Comparison of ENCODE assay signal across 20 cellular contexts in the genomic region with DNA sequence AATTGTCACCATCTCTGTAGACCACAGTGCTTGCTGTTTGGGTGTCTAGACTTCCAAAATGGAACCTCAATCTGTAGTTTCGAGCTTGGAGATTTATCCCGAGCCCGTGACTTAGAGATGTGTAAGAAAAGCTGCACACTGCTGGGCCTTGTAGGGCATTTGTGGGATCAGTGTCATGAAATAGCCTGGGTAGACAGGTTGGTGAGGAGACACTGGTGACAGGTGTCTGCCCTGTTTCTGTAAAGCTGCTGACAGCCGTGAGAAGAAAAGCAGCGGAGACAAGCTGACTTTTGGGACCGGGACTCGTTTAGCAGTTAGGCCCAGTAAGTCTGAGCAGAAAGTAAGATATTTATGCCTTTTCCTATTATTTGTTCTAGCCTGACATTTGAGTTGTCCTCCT.
A peak's percentile ranks its signal among the peaks of the same experiment; 100 is the strongest.
DNase-seq lines count a peak whose midpoint lies in the region; ATAC-seq, FAIRE-seq and TF ChIP-seq lines count a peak whose summit lies in the region.
"Had no signal": no experiment of that assay in that cellular context is flagged by ENCODE, and none has a peak within 500 bp of the region (broad histone marks: within the 10 kb centered on the region; RNA-seq: fewer than 3 reads in every experiment).

No MANE protein-coding gene starts in this region.

- peaks cover 0 to 9% (median 8%) of the 10 kb centered on the region in 3 experiments for H3K36me3 ChIP-seq in naive thymus-derived CD4-positive, alpha-beta T cell (ENCODE audit: control insufficient read depth in 2 of 3, insufficient read depth in 3 of 3, low read length in 3 of 3)
- H3K36me3 ChIP-seq in sigmoid colon: no peaks in the 10 kb centered on the region
- H3K36me3 ChIP-seq: left lung, upper lobe of left lung had no signal

- POLR2A ChIA-PET in activated CD4-positive, alpha-beta T cell treated with anti-CD3 and anti-CD28 coated beads, Interleukin-2, amount 10 ng/mL, durations not matched to agents 7 days and 5 days (lab: Charles Lee): interaction anchor here (0.7 kb wide), 1 partner anchor 573 kb away, joined by 3 read pairs; no protein-coding TSS in a partner anchor
- POLR2A ChIA-PET in naive thymus-derived CD4-positive, alpha-beta T cell (lab: Charles Lee): interaction anchor here (0.8 to 36.7 kb wide), 7 partner anchors 9 to 77 kb away, joined by 3 to 709 read pairs (median 9); no protein-coding TSS in a partner anchor
- POLR2A ChIA-PET in HEK293T (lab: Yijun Ruan, JAX): no interaction called here

- peaks cover 0 to 4% of the 10 kb centered on the region in 2 donors for H3K4me1 ChIP-seq in naive thymus-derived CD4-positive, alpha-beta T cell (ENCODE audit: control insufficient read depth in 2 of 2, insufficient read depth in 2 of 2, low read length in 2 of 2)
- peaks cover 0 to 6% (median 0%) of the 10 kb centered on the region in 4 donors for H3K4me1 ChIP-seq in sigmoid colon
- H3K4me1 ChIP-seq: A549, left lung, parathyroid adenoma, upper lobe of left lung had no signal

- peak overlapping the region; percentile 85 for H3K4me3 Mint-ChIP-seq in activated CD4-positive, alpha-beta T cell treated with anti-CD3 and anti-CD28 coated beads, Interleukin-2, amount 10 ng/mL, durations not matched to agents 7 days and 5 days
- peak overlapping the region; percentile 88 for H3K4me3 Mint-ChIP-seq in activated T-helper 2 cell treated with anti-CD3 and anti-CD28 coated beads, Interferon-gamma antibody, Interleukin-2, Interleukin-4, amounts not matched to agents 10 μg/mL and 5 μg/mL and 100 μg/mL, durations not matched to agents 14 hours and 24 hours and 36 hours (ENCODE audit: low read depth)
- peak overlapping the region; percentile 79 to 96 (median 89) for H3K4me3 Mint-ChIP-seq in naive thymus-derived CD4-positive, alpha-beta T cell

- H3K4me3 ChIP-seq in naive thymus-derived CD4-positive, alpha-beta T cell (ENCODE audit: low read length): peak overlapping the region; percentile 67
- no peak overlapping the region for H3K4me3 ChIP-seq in sigmoid colon
- H3K4me3 ChIP-seq: A549, left lung, PC-9, upper lobe of left lung had no signal

- H3K27me3 ChIP-seq in naive thymus-derived CD4-positive, alpha-beta T cell (ENCODE audit: control insufficient read depth in 2 of 2, insufficient read depth in 2 of 2, low read length in 2 of 2): no peaks in the 10 kb centered on the region
- H3K27me3 ChIP-seq in sigmoid colon: no peaks in the 10 kb centered on the region
- H3K27me3 ChIP-seq: upper lobe of left lung had no signal

- DNase-seq in activated CD4-positive, alpha-beta T cell treated with anti-CD3 and anti-CD28 coated beads, Interleukin-2, amount 10 ng/mL, durations not matched to agents 7 days and 5 days: no peak
- DNase-seq in activated CD4-positive, alpha-beta T cell treated with anti-CD3 and anti-CD28 coated beads, Interleukin-2, amount 50 U/mL, for 4 hours: no peak
- DNase-seq in GM12892 (ENCODE audit: insufficient read length): no peak
- DNase-seq in activated T-helper 2 cell treated with anti-CD3 and anti-CD28 coated beads, Interferon-gamma antibody, Interleukin-2, Interleukin-4, amounts not matched to agents 10 μg/mL and 5 μg/mL and 100 μg/mL, durations not matched to agents 14 hours and 24 hours and 36 hours (ENCODE audit: low spot score): no peak
- no peak for DNase-seq in naive thymus-derived CD4-positive, alpha-beta T cell
- no peak for DNase-seq in sigmoid colon
- no peak for DNase-seq in HEK293T (ENCODE audit: extremely low spot score)
- DNase-seq: IMR-90, left lung, MV-4-11, NCI-H2029 treated with DMSO at 0.1 percent for 48 hours, NCI-H524 treated with DMSO at 0.1 percent for 48 hours, PC-9, SK-N-SH, small intestine, upper lobe of left lung had no signal

- no peak for TF ChIP-seq EP300 in sigmoid colon (IDR thresholded peaks at IDR 0.05)

- peak; percentile 83 for FAIRE-seq in GM12892 (lab: Jason Lieb, UNC)
- FAIRE-seq: A549, small intestine had no signal

- 86 to 94% methylated on average over 7 of the region's 7 CpGs for WGBS in sigmoid colon, 2 donors

- no peaks in the 10 kb centered on the region for H3K9me3 ChIP-seq in naive thymus-derived CD4-positive, alpha-beta T cell (ENCODE audit: control insufficient read depth in 2 of 3, low read length in 3 of 3)
- no peaks in the 10 kb centered on the region for H3K9me3 ChIP-seq in sigmoid colon
- H3K9me3 ChIP-seq: A549, left lung, SK-N-SH, upper lobe of left lung had no signal

- CTCF ChIA-PET in activated CD4-positive, alpha-beta T cell treated with anti-CD3 and anti-CD28 coated beads, Interleukin-2, amount 10 ng/mL, durations not matched to agents 7 days and 5 days (lab: Charles Lee): interaction anchor here (0.5 to 1.4 kb wide), 2 partner anchors 48 to 1061 kb away, joined by 3 to 4 read pairs; no protein-coding TSS in a partner anchor
- CTCF ChIA-PET in naive thymus-derived CD4-positive, alpha-beta T cell (lab: Charles Lee): no interaction called here
- CTCF ChIA-PET in HEK293T (lab: Yijun Ruan, JAX): interaction anchor here (1.2 to 1.4 kb wide), 2 partner anchors 14 to 104 kb away, joined by 3 read pairs; no protein-coding TSS in a partner anchor

- peaks cover 29% of the 10 kb centered on the region for H3K4me1 Mint-ChIP-seq in activated CD4-positive, alpha-beta T cell treated with anti-CD3 and anti-CD28 coated beads, Interleukin-2, amount 10 ng/mL, durations not matched to agents 7 days and 5 days
- H3K4me1 Mint-ChIP-seq in activated T-helper 2 cell treated with anti-CD3 and anti-CD28 coated beads, Interferon-gamma antibody, Interleukin-2, Interleukin-4, amounts not matched to agents 10 μg/mL and 5 μg/mL and 100 μg/mL, durations not matched to agents 14 hours and 24 hours and 36 hours (ENCODE audit: low read depth): peaks cover 49% of the 10 kb centered on the region
- peaks cover 6 to 58% (median 16%) of the 10 kb centered on the region in 7 donors for H3K4me1 Mint-ChIP-seq in naive thymus-derived CD4-positive, alpha-beta T cell

- peak overlapping the region; percentile 90 for H3K27ac ChIP-seq in naive thymus-derived CD4-positive, alpha-beta T cell (ENCODE audit: low read depth, low read length)
- no peak overlapping the region for H3K27ac ChIP-seq in sigmoid colon
- H3K27ac ChIP-seq: A549, foreskin keratinocyte, left lung, parathyroid adenoma, PC-9, upper lobe of left lung had no signal

- no peak for ATAC-seq in naive thymus-derived CD4-positive, alpha-beta T cell
- ATAC-seq in GM19397 (IDR thresholded peaks at IDR 0.05; ENCODE audit: unreplicated experiment): no peak
- ATAC-seq: A549, foreskin keratinocyte had no signal

- peaks cover 97% of the 10 kb centered on the region for H3K36me3 Mint-ChIP-seq in activated CD4-positive, alpha-beta T cell treated with anti-CD3 and anti-CD28 coated beads, Interleukin-2, amount 10 ng/mL, durations not matched to agents 7 days and 5 days (ENCODE audit: low read depth)
- peaks cover 93% of the 10 kb centered on the region for H3K36me3 Mint-ChIP-seq in activated T-helper 2 cell treated with anti-CD3 and anti-CD28 coated beads, Interferon-gamma antibody, Interleukin-2, Interleukin-4, amounts not matched to agents 10 μg/mL and 5 μg/mL and 100 μg/mL, durations not matched to agents 14 hours and 24 hours and 36 hours (ENCODE audit: low read depth)
- peaks cover 0 to 82% (median 35%) of the 10 kb centered on the region in 5 donors for H3K36me3 Mint-ChIP-seq in naive thymus-derived CD4-positive, alpha-beta T cell

- intact Hi-C loops in activated T-helper 2 cell treated with anti-CD3 and anti-CD28 coated beads, Interferon-gamma antibody, Interleukin-2, Interleukin-4, amounts not matched to agents 10 μg/mL and 5 μg/mL and 100 μg/mL, durations not matched to agents 14 hours and 24 hours and 36 hours (cut with micrococcal nuclease): loop anchor here (2.0 kb wide), 1 partner anchor 14 kb away; no protein-coding TSS in a partner anchor
- intact Hi-C loops in naive thymus-derived CD4-positive, alpha-beta T cell (cut with micrococcal nuclease): loop anchor here (2.0 to 10.0 kb wide), 7 partner anchors 171 to 626 kb away; no protein-coding TSS in a partner anchor
- intact Hi-C loops in sigmoid colon (cut with DNase I): no loop called here

- no peak; the same call in 1 of the 2 replicates for TF ChIP-seq POLR2A in GM12892 (IDR thresholded peaks at IDR 0.05; ENCODE audit: low read depth, low read length)
- no peak for TF ChIP-seq POLR2A in sigmoid colon (IDR thresholded peaks at IDR 0.05)

- peak overlapping the region; percentile 88 for H3K27ac Mint-ChIP-seq in activated CD4-positive, alpha-beta T cell treated with anti-CD3 and anti-CD28 coated beads, Interleukin-2, amount 10 ng/mL, durations not matched to agents 7 days and 5 days
- H3K27ac Mint-ChIP-seq in activated T-helper 2 cell treated with anti-CD3 and anti-CD28 coated beads, Interferon-gamma antibody, Interleukin-2, Interleukin-4, amounts not matched to agents 10 μg/mL and 5 μg/mL and 100 μg/mL, durations not matched to agents 14 hours and 24 hours and 36 hours: peak overlapping the region; percentile 98
- peak overlapping the region; percentile 90 to 97 (median 95) for H3K27ac Mint-ChIP-seq in naive thymus-derived CD4-positive, alpha-beta T cell

- no peaks in the 10 kb centered on the region for H3K27me3 Mint-ChIP-seq in activated CD4-positive, alpha-beta T cell treated with anti-CD3 and anti-CD28 coated beads, Interleukin-2, amount 10 ng/mL, durations not matched to agents 7 days and 5 days
- no peaks in the 10 kb centered on the region for H3K27me3 Mint-ChIP-seq in activated T-helper 2 cell treated with anti-CD3 and anti-CD28 coated beads, Interferon-gamma antibody, Interleukin-2, Interleukin-4, amounts not matched to agents 10 μg/mL and 5 μg/mL and 100 μg/mL, durations not matched to agents 14 hours and 24 hours and 36 hours (ENCODE audit: low read depth)
- no peaks in the 10 kb centered on the region for H3K27me3 Mint-ChIP-seq in naive thymus-derived CD4-positive, alpha-beta T cell

- H3K9me3 Mint-ChIP-seq in activated CD4-positive, alpha-beta T cell treated with anti-CD3 and anti-CD28 coated beads, Interleukin-2, amount 10 ng/mL, durations not matched to agents 7 days and 5 days: no peaks in the 10 kb centered on the region
- H3K9me3 Mint-ChIP-seq in activated T-helper 2 cell treated with anti-CD3 and anti-CD28 coated beads, Interferon-gamma antibody, Interleukin-2, Interleukin-4, amounts not matched to agents 10 μg/mL and 5 μg/mL and 100 μg/mL, durations not matched to agents 14 hours and 24 hours and 36 hours: no peaks in the 10 kb centered on the region
- H3K9me3 Mint-ChIP-seq in naive thymus-derived CD4-positive, alpha-beta T cell: peaks cover 0 to 3% (median 0%) of the 10 kb centered on the region in 11 donors

- TF ChIP-seq CTCF in sigmoid colon (IDR thresholded peaks at IDR 0.05): no peak

TF ChIP-seq in HEK293T, 16 proteins besides CTCF, POLR2A, EP300 and RAD21 (continues in another document):
- TF ChIP-seq ZNF384 (IDR thresholded peaks at IDR 0.05) (no peak), HDGF (IDR thresholded peaks at IDR 0.05; ENCODE audit: borderline replicate concordance) (no peak), SP1 (IDR thresholded peaks at IDR 0.05) (no peak), SUZ12 (IDR thresholded peaks at IDR 0.05) (no peak), FOXM1 (IDR thresholded peaks at IDR 0.05; ENCODE audit: borderline replicate concordance) (no peak), ELF4 (IDR thresholded peaks at IDR 0.05) (no peak), LEF1 (IDR thresholded peaks at IDR 0.05; ENCODE audit: borderline replicate concordance) (no peak), FOXK2 (IDR thresholded peaks at IDR 0.05) (no peak), NFRKB (IDR thresholded peaks at IDR 0.05) (no peak)
